Comparison of ENCODE assay signal across 16 cellular contexts in genomic region chr6:144449218-144449617, GRCh38.
"Had no signal": no experiment of that assay in that cellular context is flagged by ENCODE, and none has a peak within 500 bp of the region (broad histone marks: within the 10 kb centered on the region; RNA-seq: fewer than 3 reads in every experiment).

No MANE protein-coding gene starts in this region.

- H3K4me1 ChIP-seq: colonic mucosa, gastroesophageal sphincter, transverse colon had no signal

- H3K36me3 ChIP-seq: colonic mucosa had no signal

- H3K9me3 Mint-ChIP-seq: naive B cell; stimulated activated naive CD8-positive, alpha-beta T cell treated with anti-CD3 and anti-CD28 coated beads, Interleukin-15, Interleukin-2, amounts not matched to agents 100 ng/mL and 50 ng/mL, for 24 hours had no signal

- H3K9me3 ChIP-seq: colonic mucosa, esophagus squamous epithelium, gastroesophageal sphincter, neutrophil, thoracic aorta, transverse colon had no signal

- DNase-seq: colonic mucosa; dermis blood vessel endothelial cell; esophagus squamous epithelium; foreskin fibroblast; kidney; left cardiac atrium; left ventricle myocardium superior; mesendoderm; naive B cell; stimulated activated CD4-positive, alpha-beta T cell treated with anti-CD3 and anti-CD28 coated beads, Interleukin-2, amount 100 ng/mL, for 48 hours; transverse colon had no signal

- H3K27me3 Mint-ChIP-seq: naive B cell; stimulated activated naive CD8-positive, alpha-beta T cell treated with anti-CD3 and anti-CD28 coated beads, Interleukin-15, Interleukin-2, amounts not matched to agents 100 ng/mL and 50 ng/mL, for 24 hours had no signal

- H3K27ac Mint-ChIP-seq: stimulated activated naive CD8-positive, alpha-beta T cell treated with anti-CD3 and anti-CD28 coated beads, Interleukin-15, Interleukin-2, amounts not matched to agents 100 ng/mL and 50 ng/mL, for 24 hours had no signal

- H3K27me3 ChIP-seq: colonic mucosa, esophagus squamous epithelium, gastroesophageal sphincter, neutrophil, transverse colon had no signal

- H3K4me3 ChIP-seq: colonic mucosa, esophagus squamous epithelium, gastroesophageal sphincter, smooth muscle cell, thoracic aorta, transverse colon had no signal

- H3K4me3 Mint-ChIP-seq: naive B cell; stimulated activated naive CD8-positive, alpha-beta T cell treated with anti-CD3 and anti-CD28 coated beads, Interleukin-15, Interleukin-2, amounts not matched to agents 100 ng/mL and 50 ng/mL, for 24 hours had no signal

- H3K4me2 ChIP-seq: smooth muscle cell had no signal

- ATAC-seq: gastroesophageal sphincter had no signal

- H3K4me1 Mint-ChIP-seq: naive B cell had no signal

- H3K27ac ChIP-seq: colonic mucosa, esophagus squamous epithelium, gastroesophageal sphincter, neutrophil, thoracic aorta, transverse colon had no signal
